In genomic region chr17:70408768-70409167, GRCh38 we compare ENCODE assay signal across 37 cellular contexts.
"Had no signal": no experiment of that assay in that cellular context is flagged by ENCODE, and none has a peak within 500 bp of the region (broad histone marks: within the 10 kb centered on the region; RNA-seq: fewer than 3 reads in every experiment).

No MANE protein-coding gene starts in this region.

- H3K27me3 ChIP-seq: adrenal gland, body of pancreas, brain microvascular endothelial cell, breast epithelium had no signal

- H3K4me1 Mint-ChIP-seq: activated B cell treated with CpG ODN at 0.5 μM for 24 hours; activated CD4-positive, alpha-beta T cell treated with anti-CD3 and anti-CD28 coated beads, Interleukin-2, amount 10 ng/mL, durations not matched to agents 24 days and 14 days; activated naive CD8-positive, alpha-beta T cell treated with anti-CD3 and anti-CD28 coated beads for 36 hours; activated T-helper 17 cell treated with anti-CD3 and anti-CD28 coated beads, Interleukin-2, amount 50 U/mL, for 72 hours had no signal

- H3K4me1 ChIP-seq: breast epithelium had no signal

- H3K4me3 ChIP-seq: adrenal gland, body of pancreas, breast epithelium had no signal

- DNase-seq: activated B cell treated with CpG ODN at 0.5 μM for 24 hours; activated CD4-positive, alpha-beta memory T cell treated with anti-CD3 and anti-CD28 coated beads for 36 hours; activated CD4-positive, alpha-beta T cell treated with anti-CD3 and anti-CD28 coated beads for 4 hours; activated CD4-positive, alpha-beta T cell treated with anti-CD3 and anti-CD28 coated beads, Interleukin-2, amount 10 ng/mL, durations not matched to agents 24 days and 14 days; activated CD4-positive, alpha-beta T cell treated with anti-CD3 and anti-CD28 coated beads, Interleukin-2, amount 50 U/mL, for 1 hour; activated CD4-positive, alpha-beta T cell treated with anti-CD3 and anti-CD28 coated beads, Interleukin-2, amount 50 U/mL, for 4 hours; activated CD4-positive, CD25-positive, alpha-beta regulatory T cell treated with anti-CD3 and anti-CD28 coated beads, Interleukin-2, amount 50 U/mL, for 72 hours; activated CD8-positive, alpha-beta memory T cell treated with anti-CD3 and anti-CD28 coated beads, Interleukin-2, amount 50 U/mL, for 4 hours; activated CD8-positive, alpha-beta T cell treated with anti-CD3 and anti-CD28 coated beads for 36 hours; activated effector memory CD4-positive, alpha-beta T cell treated with anti-CD3 and anti-CD28 coated beads, Interleukin-2, amount 50 U/mL, for 16 hours; activated gamma-delta T cell treated with Interleukin-2 at 50 U/mL for 16 hours; activated naive CD4-positive, alpha-beta T cell; activated naive CD4-positive, alpha-beta T cell treated with anti-CD3 and anti-CD28 coated beads for 36 hours; activated naive CD4-positive, alpha-beta T cell treated with anti-CD3 and anti-CD28 coated beads, Interleukin-2, amount 50 U/mL, for 16 hours; activated naive CD8-positive, alpha-beta T cell treated with anti-CD3 and anti-CD28 coated beads for 36 hours; activated T-cell treated with anti-CD3 and anti-CD28 coated beads for 4 hours; activated T-cell treated with anti-CD3 and anti-CD28 coated beads, Interleukin-2, amount 50 U/mL, for 1 hour; activated T-cell treated with anti-CD3 and anti-CD28 coated beads, Interleukin-2, amount 50 U/mL, for 4 hours; activated T-cell treated with anti-CD3 and anti-CD28 coated beads, Interleukin-2, amount 50 U/mL, for 72 hours; adrenal gland; amniotic stem cell; aorta; body of pancreas; brain microvascular endothelial cell; central memory CD4-positive, alpha-beta T cell; T-helper 1 cell; T-helper 2 cell; T-helper 9 cell had no signal

- H3K36me3 Mint-ChIP-seq: activated CD4-positive, alpha-beta memory T cell treated with anti-CD3 and anti-CD28 coated beads for 36 hours; activated naive CD4-positive, alpha-beta T cell treated with anti-CD3 and anti-CD28 coated beads, Interleukin-2, amount 50 U/mL, for 72 hours; activated naive CD8-positive, alpha-beta T cell treated with anti-CD3 and anti-CD28 coated beads for 36 hours had no signal

- H3K9me3 ChIP-seq: adrenal gland, body of pancreas, breast epithelium had no signal

- ATAC-seq: activated CD8-positive, alpha-beta T cell treated with anti-CD3 and anti-CD28 coated beads for 36 hours; activated naive CD4-positive, alpha-beta T cell treated with anti-CD3 and anti-CD28 coated beads, Interleukin-2, amount 50 U/mL, for 72 hours; activated T-cell treated with anti-CD3 and anti-CD28 coated beads, Interleukin-2, amount 50 U/mL, for 4 hours; activated T-cell treated with anti-CD3 and anti-CD28 coated beads, Interleukin-2, amount 50 U/mL, for 72 hours; activated T-helper 17 cell treated with anti-CD3 and anti-CD28 coated beads, Interleukin-2, amount 50 U/mL, for 72 hours; body of pancreas had no signal

- H3K27ac ChIP-seq: adrenal gland, body of pancreas, brain microvascular endothelial cell, breast epithelium, VCaP had no signal

- H3K36me3 ChIP-seq: adrenal gland, brain microvascular endothelial cell, breast epithelium had no signal

- H3K27ac Mint-ChIP-seq: activated B cell treated with CpG ODN at 0.5 μM for 24 hours; activated CD4-positive, alpha-beta memory T cell treated with anti-CD3 and anti-CD28 coated beads for 36 hours; activated CD4-positive, alpha-beta T cell treated with anti-CD3 and anti-CD28 coated beads, Interleukin-2, amount 10 ng/mL, durations not matched to agents 24 days and 14 days; activated CD8-positive, alpha-beta T cell treated with anti-CD3 and anti-CD28 coated beads for 36 hours; activated naive CD4-positive, alpha-beta T cell treated with anti-CD3 and anti-CD28 coated beads, Interleukin-2, amount 50 U/mL, for 72 hours; activated naive CD8-positive, alpha-beta T cell treated with anti-CD3 and anti-CD28 coated beads for 36 hours; activated T-cell treated with anti-CD3 and anti-CD28 coated beads, Interleukin-2, amount 50 U/mL, for 72 hours; activated T-helper 1 cell treated with anti-CD3 and anti-CD28 coated beads, Interleukin-12 subunit alpha, Interleukin-12 subunit beta, Interleukin-2, Interleukin-4 antibody, amounts not matched to agents 30 ng/mL and 10 ng/mL and 1 ng/mL, durations not matched to agents 14 hours and 24 hours and 36 hours; activated T-helper 17 cell treated with anti-CD3 and anti-CD28 coated beads, Interleukin-2, amount 50 U/mL, for 72 hours; T-helper 1 cell treated with Interleukin-12 subunit alpha and Interleukin-12 subunit beta and Interleukin-4 antibody, amounts not matched to agents 30 μg/mL and 1 μg/mL, for 36 hours; T-helper 2 cell treated with Interferon-gamma antibody and Interleukin-4, amounts not matched to agents 5 μg/mL and 100 μg/mL, for 36 hours had no signal

- FAIRE-seq: astrocyte, TTC549 had no signal

- H3K27me3 Mint-ChIP-seq: activated B cell treated with CpG ODN at 0.5 μM for 24 hours; activated CD4-positive, alpha-beta memory T cell treated with anti-CD3 and anti-CD28 coated beads for 36 hours; activated CD4-positive, alpha-beta T cell treated with anti-CD3 and anti-CD28 coated beads, Interleukin-2, amount 10 ng/mL, durations not matched to agents 24 days and 14 days; activated CD8-positive, alpha-beta T cell treated with anti-CD3 and anti-CD28 coated beads for 36 hours; activated naive CD8-positive, alpha-beta T cell treated with anti-CD3 and anti-CD28 coated beads for 36 hours; activated T-helper 17 cell treated with anti-CD3 and anti-CD28 coated beads, Interleukin-2, amount 50 U/mL, for 72 hours had no signal

- H3K4me3 Mint-ChIP-seq: activated B cell treated with CpG ODN at 0.5 μM for 24 hours; activated CD4-positive, alpha-beta memory T cell treated with anti-CD3 and anti-CD28 coated beads for 36 hours; activated CD4-positive, alpha-beta T cell treated with anti-CD3 and anti-CD28 coated beads, Interleukin-2, amount 10 ng/mL, durations not matched to agents 24 days and 14 days; activated CD8-positive, alpha-beta T cell treated with anti-CD3 and anti-CD28 coated beads for 36 hours; activated naive CD4-positive, alpha-beta T cell treated with anti-CD3 and anti-CD28 coated beads for 36 hours; activated naive CD8-positive, alpha-beta T cell treated with anti-CD3 and anti-CD28 coated beads for 36 hours; activated T-cell treated with anti-CD3 and anti-CD28 coated beads, Interleukin-2, amount 50 U/mL, for 4 hours; activated T-cell treated with anti-CD3 and anti-CD28 coated beads, Interleukin-2, amount 50 U/mL, for 72 hours; activated T-helper 1 cell treated with anti-CD3 and anti-CD28 coated beads, Interleukin-12 subunit alpha, Interleukin-12 subunit beta, Interleukin-2, Interleukin-4 antibody, amounts not matched to agents 30 ng/mL and 10 ng/mL and 1 ng/mL, durations not matched to agents 14 hours and 24 hours and 36 hours; activated T-helper 17 cell treated with anti-CD3 and anti-CD28 coated beads, Interleukin-2, amount 50 U/mL, for 72 hours; T-helper 1 cell treated with Interleukin-12 subunit alpha and Interleukin-12 subunit beta and Interleukin-4 antibody, amounts not matched to agents 30 μg/mL and 1 μg/mL, for 36 hours; T-helper 2 cell treated with Interferon-gamma antibody and Interleukin-4, amounts not matched to agents 5 μg/mL and 100 μg/mL, for 36 hours had no signal

- H3K9me3 Mint-ChIP-seq: activated B cell treated with CpG ODN at 0.5 μM for 24 hours; activated CD4-positive, alpha-beta memory T cell treated with anti-CD3 and anti-CD28 coated beads for 36 hours; activated CD4-positive, alpha-beta T cell treated with anti-CD3 and anti-CD28 coated beads, Interleukin-2, amount 10 ng/mL, durations not matched to agents 24 days and 14 days; activated CD8-positive, alpha-beta T cell treated with anti-CD3 and anti-CD28 coated beads for 36 hours; activated naive CD4-positive, alpha-beta T cell treated with anti-CD3 and anti-CD28 coated beads, Interleukin-2, amount 50 U/mL, for 72 hours; activated naive CD8-positive, alpha-beta T cell treated with anti-CD3 and anti-CD28 coated beads for 36 hours; activated T-cell treated with anti-CD3 and anti-CD28 coated beads, Interleukin-2, amount 50 U/mL, for 4 hours; activated T-cell treated with anti-CD3 and anti-CD28 coated beads, Interleukin-2, amount 50 U/mL, for 72 hours; activated T-helper 17 cell treated with anti-CD3 and anti-CD28 coated beads, Interleukin-2, amount 50 U/mL, for 72 hours; T-helper 1 cell treated with Interleukin-12 subunit alpha and Interleukin-12 subunit beta and Interleukin-4 antibody, amounts not matched to agents 30 μg/mL and 1 μg/mL, for 36 hours; T-helper 2 cell treated with Interferon-gamma antibody and Interleukin-4, amounts not matched to agents 5 μg/mL and 100 μg/mL, for 36 hours had no signal
